Comparison of ENCODE assay signal across 8 cellular contexts in genomic region chr5:96876292-96876850, GRCh38. TPM values are rescaled to one million over a fixed set of nuclear protein-coding genes. Genes with fewer than 3 reads are reported as not detected.
DNase-seq lines count a peak whose midpoint lies in the region; ATAC-seq and TF ChIP-seq lines count a peak whose summit lies in the region.

Gene ERAP2, plus strand, starts transcription at chr5:96876500. Its CDS starts 3,186 bp downstream, at chr5:96879686.

- TF ChIP-seq CTCF in LNCaP clone FGC (IDR thresholded peaks at IDR 0.05; ENCODE audit: control insufficient read depth, extremely low read depth, insufficient read depth) (no peak), WI38 (IDR thresholded peaks at IDR 0.05; ENCODE audit: low read depth, low read length) (no peak), fibroblast of mammary gland (conservative IDR thresholded peaks at IDR 0.05; ENCODE audit: control insufficient read depth, insufficient read depth, low read depth, low read length) (no peak), omental fat pad (IDR thresholded peaks at IDR 0.05) (no peak)

- DNase-seq in NCI-H1417 (lab: John Stamatoyannopoulos, UW) (peak; percentile 20 to 53 (median 45)), NCI-H1417 treated with DMSO at 0.1 percent for 48 hours (lab: John Stamatoyannopoulos, UW) (no peak), LNCaP clone FGC (ENCODE audit: low read depth) (no peak), fibroblast of mammary gland (ENCODE audit: low read depth) (peak; percentile 61), omental fat pad (ENCODE audit: low spot score) (no peak)
- no peak for DNase-seq in stimulated activated CD4-positive, alpha-beta T cell treated with anti-CD3 and anti-CD28 coated beads, Interleukin-4, amount 100 ng/mL, for 1 hour

- ATAC-seq in GM21825 (IDR thresholded peaks at IDR 0.05; ENCODE audit: unreplicated experiment), result peak; percentile 50
- ATAC-seq in omental fat pad (ENCODE audit: low FRiP score), result peak; percentile 71

- H3K4me3 ChIP-seq in LNCaP clone FGC (ENCODE audit: low read depth, low read length) (peak within 1 kb of the TSS; percentile 65), WI38 (ENCODE audit: low read depth, low read length) (peak within 1 kb of the TSS; percentile 65), fibroblast of mammary gland (ENCODE audit: control insufficient read depth, low read depth, low read length) (peak within 1 kb of the TSS; percentile 82)

RNA-seq across cellular contexts. Expression of gene ERAP2, which starts in this region (rescaled TPM):
- total RNA-seq in omental fat pad, result 10 to 100 TPM; 15.1 to 57.4 (median 16.9) TPM

Comparison
In these comparisons a context has a peak if more than half of its experiments do, and no peak if none do; other contexts are left out.
1. DNase-seq: peak in NCI-H1417 (3 of 3) and fibroblast of mammary gland (single experiment); none in NCI-H1417 treated with DMSO at 0.1 percent for 48 hours (single experiment), LNCaP clone FGC (single experiment), omental fat pad (single experiment) and stimulated activated CD4-positive, alpha-beta T cell treated with anti-CD3 and anti-CD28 coated beads, Interleukin-4, amount 100 ng/mL, for 1 hour (single experiment).
2. Peak in every context shown above with its lines, with median percentiles within 50 percentile points of each other: H3K4me3 ChIP-seq.